In genomic region chr18:34867520-34867919, GRCh38 we compare ENCODE assay signal across 9 cellular contexts.
A peak's percentile ranks its signal among the peaks of the same experiment; 100 is the strongest.
DNase-seq lines count a peak whose midpoint lies in the region; ATAC-seq and TF ChIP-seq lines count a peak whose summit lies in the region.
"Had no signal": no experiment of that assay in that cellular context is flagged by ENCODE, and none has a peak within 500 bp of the region (broad histone marks: within the 10 kb centered on the region; RNA-seq: fewer than 3 reads in every experiment).

No MANE protein-coding gene starts in this region.

- H3K27ac Mint-ChIP-seq in MCF 10A (ENCODE audit: low read depth, unreplicated experiment): no peak overlapping the region

- intact Hi-C loops in MCF 10A (cut with micrococcal nuclease) (loop anchor here (2.0 to 10.0 kb wide), 3 partner anchors 107 to 275 kb away; no protein-coding TSS in a partner anchor), breast epithelium (cut with DNase I; ENCODE audit: low total_unique reads) (loop anchor here (5.0 kb wide), 1 partner anchor 910 kb away; no protein-coding TSS in a partner anchor), upper lobe of right lung (cut with DNase I) (no loop called here)

- DNase-seq in MCF 10A (ENCODE audit: unreplicated experiment) (no peak), breast epithelium (ENCODE audit: low spot score in 2 of 2) (no peak), NCI-H82 (lab: John Stamatoyannopoulos, UW) (peak; percentile 79), fibroblast of peridontal ligament (ENCODE audit: extremely low read depth) (peak; percentile 62), upper lobe of right lung (no peak), T-helper 2 cell (no peak)

- H3K4me1 Mint-ChIP-seq in MCF 10A (ENCODE audit: insufficient read depth, unreplicated experiment): no peaks in the 10 kb centered on the region

- ATAC-seq in upper lobe of right lung: peak; percentile 19
- ATAC-seq in GM21528 (IDR thresholded peaks at IDR 0.05; ENCODE audit: low FRiP score, unreplicated experiment): no peak
- no peak for ATAC-seq in GM21786 (IDR thresholded peaks at IDR 0.05; ENCODE audit: unreplicated experiment)

- TF ChIP-seq POLR2A in breast epithelium (IDR thresholded peaks at IDR 0.05): no peak

- POLR2A ChIA-PET in MCF 10A (lab: Yijun Ruan, JAX): no interaction called here

- H3K9me3 ChIP-seq in breast epithelium (no peaks in the 10 kb centered on the region), upper lobe of right lung (no peaks in the 10 kb centered on the region)

- TF ChIP-seq CTCF in MCF 10A (IDR thresholded peaks at IDR 0.05; ENCODE audit: unreplicated experiment) (peak; percentile 7), breast epithelium (IDR thresholded peaks at IDR 0.05) (no peak), upper lobe of right lung (IDR thresholded peaks at IDR 0.05) (no peak)

- no peak overlapping the region for H3K4me3 Mint-ChIP-seq in MCF 10A (ENCODE audit: unreplicated experiment)

- H3K36me3 ChIP-seq in breast epithelium: no peaks in the 10 kb centered on the region
- H3K36me3 ChIP-seq in upper lobe of right lung: no peaks in the 10 kb centered on the region

- H3K27me3 ChIP-seq in breast epithelium: no peaks in the 10 kb centered on the region
- no peaks in the 10 kb centered on the region for H3K27me3 ChIP-seq in upper lobe of right lung

- no peaks in the 10 kb centered on the region for H3K27me3 Mint-ChIP-seq in MCF 10A (ENCODE audit: insufficient read depth, unreplicated experiment)

- H3K9me3 Mint-ChIP-seq in MCF 10A (ENCODE audit: unreplicated experiment): no peaks in the 10 kb centered on the region

- CTCF ChIA-PET in MCF 10A (lab: Yijun Ruan, JAX): interaction anchor here (0.6 to 2.4 kb wide), 15 partner anchors 15 to 373 kb away, joined by 3 to 11 read pairs (median 4); partner anchors contain the start of gene ZNF397

- H3K36me3 Mint-ChIP-seq in MCF 10A (ENCODE audit: insufficient read depth, unreplicated experiment): no peaks in the 10 kb centered on the region

- no TSS peak for BruUV-seq in MCF 10A (replicated peaks; lab: Mats Ljungman, UMichigan)

- H3K4me1 ChIP-seq in breast epithelium: no peaks in the 10 kb centered on the region
- no peaks in the 10 kb centered on the region for H3K4me1 ChIP-seq in upper lobe of right lung

- H3K4me3 ChIP-seq in breast epithelium: no peak overlapping the region
- H3K4me3 ChIP-seq in upper lobe of right lung: no peak overlapping the region
- H3K4me3 ChIP-seq: SK-N-MC had no signal

- H3K27ac ChIP-seq in breast epithelium (peak overlapping the region in 1 of 2 donors; percentile 26), upper lobe of right lung (no peak overlapping the region)
- H3K27ac ChIP-seq: SK-N-MC had no signal

Comparison
In these comparisons a context has a peak if more than half of its experiments do, and no peak if none do; other contexts are left out.
1. DNase-seq: peak in NCI-H82 (single experiment) and fibroblast of peridontal ligament (single experiment); none in MCF 10A (single experiment), breast epithelium (0 of 2), upper lobe of right lung (single experiment) and T-helper 2 cell (0 of 5).